Comparison of ENCODE assay signal across 12 cellular contexts in the genomic region with DNA sequence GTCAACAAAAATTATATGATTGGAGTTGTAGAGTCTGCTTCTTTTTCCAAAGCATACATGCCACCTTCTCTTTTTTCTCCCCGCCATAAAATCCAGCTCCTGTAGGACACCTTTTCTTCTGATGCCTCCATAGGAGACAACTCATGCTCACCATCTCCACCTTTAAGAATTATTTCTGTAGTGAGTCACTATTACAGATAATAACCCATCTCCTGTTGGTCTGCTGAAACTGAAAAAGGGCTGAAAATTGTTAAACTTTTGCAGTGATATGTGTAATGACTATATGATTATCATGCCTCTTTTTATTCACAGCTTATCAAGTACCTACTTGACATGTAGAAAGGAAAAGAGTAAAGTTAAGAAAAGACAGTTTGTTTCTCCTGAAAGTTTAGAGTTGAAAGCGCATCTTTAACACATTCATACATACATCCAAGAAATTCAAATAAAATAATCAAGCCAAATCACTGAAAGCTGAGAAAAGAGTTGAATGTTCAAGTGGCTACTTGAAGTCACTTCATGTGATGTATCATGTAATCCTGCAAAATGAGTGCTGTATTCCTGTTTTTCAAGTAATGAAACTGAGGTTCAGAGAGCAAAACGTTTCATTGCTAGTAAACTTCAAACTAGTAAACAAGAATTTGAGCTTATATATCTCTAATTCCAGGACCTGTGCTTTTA. TPM values are rescaled to one million over a fixed set of nuclear protein-coding genes. Genes with fewer than 3 reads are reported as not detected.
DNase-seq lines count a peak whose midpoint lies in the region; ATAC-seq and TF ChIP-seq lines count a peak whose summit lies in the region.
"Had no signal": no experiment of that assay in that cellular context is flagged by ENCODE, and none has a peak within 500 bp of the region (broad histone marks: within the 10 kb centered on the region; RNA-seq: fewer than 3 reads in every experiment).

No MANE protein-coding gene starts in this region.

- intact Hi-C loops in MCF 10A (cut with micrococcal nuclease), result no loop called here
- intact Hi-C loops in breast epithelium (cut with DNase I; ENCODE audit: low total_unique reads), result no loop called here
- intact Hi-C loops in upper lobe of right lung (cut with DNase I), result no loop called here

- DNase-seq in MCF 10A (ENCODE audit: unreplicated experiment) (peak; percentile 4), breast epithelium (ENCODE audit: low spot score in 2 of 2) (no peak), SJSA1 (ENCODE audit: low read depth in 1 of 2, low spot score in 2 of 2) (no peak), immature natural killer cell (no peak), upper lobe of right lung (no peak), T-helper 1 cell (no peak), globus pallidus (ENCODE audit: low spot score) (no peak)
- DNase-seq in stimulated activated CD4-positive, alpha-beta T cell treated with anti-CD3 and anti-CD28 coated beads, Interleukin-15, amount 100 ng/mL, for 24 hours, result no peak
- DNase-seq: activated gamma-delta T cell treated with Interleukin-2 at 50 U/mL for 16 hours, pancreas had no signal

- no peaks in the 10 kb centered on the region for H3K27me3 Mint-ChIP-seq in MCF 10A (ENCODE audit: insufficient read depth, unreplicated experiment)
- H3K27me3 Mint-ChIP-seq in immature natural killer cell (ENCODE audit: low read depth in 3 of 3), result peaks cover 0 to 6% (median 2%) of the 10 kb centered on the region in 3 donors
- H3K27me3 Mint-ChIP-seq: B cell had no signal

- H3K27me3 ChIP-seq in breast epithelium, result no peaks in the 10 kb centered on the region
- no peaks in the 10 kb centered on the region for H3K27me3 ChIP-seq in SJSA1 (replicated peaks)
- no peaks in the 10 kb centered on the region for H3K27me3 ChIP-seq in upper lobe of right lung
- H3K27me3 ChIP-seq: pancreas had no signal

- no peak for ATAC-seq in upper lobe of right lung
- ATAC-seq: WTC11 had no signal

- no peak overlapping the region for H3K4me3 ChIP-seq in breast epithelium
- H3K4me3 ChIP-seq in SJSA1, result no peak overlapping the region
- peak overlapping the region; percentile 18 for H3K4me3 ChIP-seq in upper lobe of right lung
- H3K4me3 ChIP-seq: pancreas had no signal

- H3K9me3 Mint-ChIP-seq in MCF 10A (ENCODE audit: unreplicated experiment) (peaks cover 7% of the 10 kb centered on the region), immature natural killer cell (peaks cover 3 to 18% (median 15%) of the 10 kb centered on the region in 6 donors)

- no TSS peak for BruUV-seq in MCF 10A (replicated peaks; lab: Mats Ljungman, UMichigan)

- CTCF ChIA-PET in MCF 10A (lab: Yijun Ruan, JAX), result interaction anchor here (0.8 kb wide), 1 partner anchor 11 kb away, joined by 3 read pairs; no protein-coding TSS in a partner anchor

- TF ChIP-seq POLR2A in breast epithelium (IDR thresholded peaks at IDR 0.05), result no peak

- peaks cover 20% of the 10 kb centered on the region for H3K36me3 Mint-ChIP-seq in MCF 10A (ENCODE audit: insufficient read depth, unreplicated experiment)
- H3K36me3 Mint-ChIP-seq in immature natural killer cell, result peaks cover 16 to 29% (median 25%) of the 10 kb centered on the region in 3 donors

- H3K4me3 Mint-ChIP-seq in MCF 10A (ENCODE audit: unreplicated experiment), result peak overlapping the region; percentile 62
- peak overlapping the region; percentile 71 to 84 (median 78) for H3K4me3 Mint-ChIP-seq in immature natural killer cell
- H3K4me3 Mint-ChIP-seq: B cell, WTC11 had no signal

- peaks cover 0 to 18% of the 10 kb centered on the region in 2 donors for H3K9me3 ChIP-seq in breast epithelium
- H3K9me3 ChIP-seq in SJSA1 (replicated peaks), result peaks cover 5% of the 10 kb centered on the region; the same call in 1 of the 2 replicates
- peaks cover 12% of the 10 kb centered on the region for H3K9me3 ChIP-seq in upper lobe of right lung
- H3K9me3 ChIP-seq: pancreas had no signal

- H3K27ac ChIP-seq in breast epithelium, result peak overlapping the region in 1 of 2 donors; percentile 15
- peak overlapping the region; percentile 58; the same call in 1 of the 2 replicates for H3K27ac ChIP-seq in SJSA1
- peak overlapping the region; percentile 52 for H3K27ac ChIP-seq in upper lobe of right lung
- H3K27ac ChIP-seq: pancreas had no signal

- H3K36me3 ChIP-seq in breast epithelium (no peaks in the 10 kb centered on the region), SJSA1 (peaks cover 9% of the 10 kb centered on the region), upper lobe of right lung (peaks cover 10% of the 10 kb centered on the region)
- H3K36me3 ChIP-seq: pancreas had no signal

- no peak for TF ChIP-seq CTCF in MCF 10A (IDR thresholded peaks at IDR 0.05; ENCODE audit: unreplicated experiment)
- no peak for TF ChIP-seq CTCF in breast epithelium (IDR thresholded peaks at IDR 0.05)
- no peak for TF ChIP-seq CTCF in upper lobe of right lung (IDR thresholded peaks at IDR 0.05)

- H3K27ac Mint-ChIP-seq in MCF 10A (ENCODE audit: low read depth, unreplicated experiment) (peak overlapping the region; percentile 59), immature natural killer cell (peak overlapping the region; percentile 4 to 61 (median 30))
- H3K27ac Mint-ChIP-seq: B cell, WTC11 had no signal

- H3K4me1 ChIP-seq in breast epithelium (no peaks in the 10 kb centered on the region), SJSA1 (replicated peaks) (peaks cover 29% of the 10 kb centered on the region), upper lobe of right lung (peaks cover 13% of the 10 kb centered on the region)
- H3K4me1 ChIP-seq: pancreas had no signal

- H3K4me1 Mint-ChIP-seq in MCF 10A (ENCODE audit: insufficient read depth, unreplicated experiment) (peaks cover 18% of the 10 kb centered on the region), immature natural killer cell (peaks cover 26 to 30% of the 10 kb centered on the region in 2 donors)

- POLR2A ChIA-PET in MCF 10A (lab: Yijun Ruan, JAX), result interaction anchor here (0.6 to 2.1 kb wide), 8 partner anchors 10 to 288 kb away, joined by 3 to 9 read pairs (median 4); partner anchors contain the start of gene LPAR6

RNA-seq across cellular contexts. Expression of gene LPAR6, which starts 35.5 kb away (rescaled TPM):
- total RNA-seq in MCF 10A (2022) (2.2 and 3.1 TPM in 2 replicates), breast epithelium (10 to 100 TPM; 23.7 to 44.2 (median 40.5) TPM), upper lobe of right lung (30.9 TPM)
- total RNA-seq in SJSA1 (2014; rRNA removed; shearing (Covaris generic)), result 4.6 and 6.8 TPM in 2 replicates
- polyA plus RNA-seq in immature natural killer cell, result 10 to 100 TPM in 2 of 3 donors, 1 to 10 TPM in 1; 9.4 to 19.3 (median 14.6) TPM
